9 cellular contexts compared by ENCODE assay signal in genomic region chrX:34656467-34656841, GRCh38. TPM values are rescaled to one million over a fixed set of nuclear protein-coding genes. Genes with fewer than 3 reads are reported as not detected.
A peak's percentile ranks its signal among the peaks of the same experiment; 100 is the strongest.
DNase-seq lines count a peak whose midpoint lies in the region; ATAC-seq and TF ChIP-seq lines count a peak whose summit lies in the region.
"Had no signal": no experiment of that assay in that cellular context is flagged by ENCODE, and none has a peak within 500 bp of the region (broad histone marks: within the 10 kb centered on the region; RNA-seq: fewer than 3 reads in every experiment).

No MANE protein-coding gene starts in this region.

- H3K4me3 ChIP-seq in AG09309 (ENCODE audit: control insufficient read depth, low read depth, low read length) (peak overlapping the region; percentile 87), fibroblast of mammary gland (ENCODE audit: control insufficient read depth, low read depth, low read length) (peak overlapping the region; percentile 67), neural progenitor cell (peak overlapping the region; percentile 95)

- H3K4me1 ChIP-seq in neural progenitor cell: peaks cover 22% of the 10 kb centered on the region

- H3K27me3 ChIP-seq in neural progenitor cell: no peaks in the 10 kb centered on the region

- no peak for ATAC-seq in GM21576 (IDR thresholded peaks at IDR 0.05; ENCODE audit: unreplicated experiment)
- no peak for ATAC-seq in HG02938 (IDR thresholded peaks at IDR 0.05; ENCODE audit: unreplicated experiment)

- peaks cover 6% of the 10 kb centered on the region for H3K27me3 Mint-ChIP-seq in neural progenitor cell (ENCODE audit: insufficient read depth, low read depth)

- peaks cover 13% of the 10 kb centered on the region for H3K4me1 Mint-ChIP-seq in neural progenitor cell

- H4K20me1 ChIP-seq in neural progenitor cell (ENCODE audit: low read depth): peaks cover 26% of the 10 kb centered on the region

- H3K4me3 Mint-ChIP-seq in neural progenitor cell: peak overlapping the region; percentile 96

- H3K36me3 ChIP-seq in neural progenitor cell: no peaks in the 10 kb centered on the region

- peak overlapping the region; percentile 73 for H3K9ac ChIP-seq in neural progenitor cell

- H3K4me2 ChIP-seq in neural progenitor cell: peak overlapping the region; percentile 76

- H3K27ac ChIP-seq in neural progenitor cell: no peak overlapping the region

- TF ChIP-seq CTCF in AG09309 (IDR thresholded peaks at IDR 0.05; ENCODE audit: control insufficient read depth, insufficient read depth, low read depth, low read length, missing control alignments) (no peak), fibroblast of mammary gland (conservative IDR thresholded peaks at IDR 0.05; ENCODE audit: control insufficient read depth, insufficient read depth, low read depth, low read length) (no peak), neural progenitor cell (IDR thresholded peaks at IDR 0.05) (no peak)

- H3F3A ChIP-seq in neural progenitor cell (ENCODE audit: low read depth): peaks cover 32% of the 10 kb centered on the region

- H3K36me3 Mint-ChIP-seq in neural progenitor cell: no peaks in the 10 kb centered on the region

- H3K9me3 ChIP-seq in neural progenitor cell (ENCODE audit: low read depth): no peaks in the 10 kb centered on the region

- no peak overlapping the region for H2AFZ ChIP-seq in neural progenitor cell (replicated peaks)

- peaks cover 56% of the 10 kb centered on the region for H3K79me2 ChIP-seq in neural progenitor cell (ENCODE audit: low read depth)

- peak overlapping the region; percentile 94 for H3K27ac Mint-ChIP-seq in neural progenitor cell

- DNase-seq in AG09309 (ENCODE audit: low read depth) (no peak), RPMI7951 (ENCODE audit: low read depth) (peak; percentile 1), fibroblast of mammary gland (ENCODE audit: low read depth) (no peak), neural progenitor cell (ENCODE audit: low spot score) (no peak), NCI-H510A (lab: John Stamatoyannopoulos, UW) (no peak)
- no peak for DNase-seq in central memory CD4-positive, alpha-beta T cell
- DNase-seq: DMS79 treated with DMSO at 0.1 percent for 48 hours had no signal

- peaks cover 16% of the 10 kb centered on the region for H3K9me3 Mint-ChIP-seq in neural progenitor cell

RNA-seq across cellular contexts. Expression of gene TMEM47, which starts 0.6 kb away (rescaled TPM):
- total RNA-seq in RPMI7951 (2014; rRNA removed; shearing (Covaris generic)): 19.6 and 23.9 TPM in 2 replicates
- total RNA-seq in neural progenitor cell (ENCODE audit: low replicate concordance): 85.2 and 106 TPM in 2 replicates
